ENCODE assay signal across 31 cellular contexts in genomic region chr5:103589416-103590175, GRCh38. TPM values are rescaled to one million over a fixed set of nuclear protein-coding genes. Genes with fewer than 3 reads are reported as not detected.
DNase-seq lines count a peak whose midpoint lies in the region; ATAC-seq, FAIRE-seq and TF ChIP-seq lines count a peak whose summit lies in the region.
"Had no signal": no experiment of that assay in that cellular context is flagged by ENCODE, and none has a peak within 500 bp of the region (broad histone marks: within the 10 kb centered on the region; RNA-seq: fewer than 3 reads in every experiment).

No MANE protein-coding gene starts in this region.

- H3K36me3 ChIP-seq in HCT116 (ENCODE audit: control insufficient read depth in 1 of 2, insufficient read depth in 2 of 2, low read length in 2 of 2) (no peaks in the 10 kb centered on the region), K562 (ENCODE audit: control insufficient read depth, insufficient read depth, low read length) (no peaks in the 10 kb centered on the region), upper lobe of left lung (no peaks in the 10 kb centered on the region)
- H3K36me3 ChIP-seq: neural progenitor cell, sigmoid colon, vagina had no signal

- no peaks in the 10 kb centered on the region for H3K9me2 ChIP-seq in HCT116 (ENCODE audit: insufficient read depth)

- DNase-seq in A549 (ENCODE audit: low read depth in 1 of 2, low spot score in 1 of 2) = no peak
- DNase-seq in HCT116 (ENCODE audit: low read depth, low spot score) = no peak
- no peak for DNase-seq in K562 (ENCODE audit: extremely low read depth in 1 of 4, low spot score in 3 of 4)
- DNase-seq in iris pigment epithelial cell (ENCODE audit: low read depth) = peak; percentile 55
- no peak for DNase-seq in HFFc6
- DNase-seq in activated CD4-positive, CD25-positive, alpha-beta regulatory T cell (lab: John Stamatoyannopoulos, UW) = no peak
- DNase-seq in upper lobe of left lung = no peak
- DNase-seq in posterior cingulate gyrus = no peak
- DNase-seq: activated B cell treated with CpG ODN at 0.5 μM for 24 hours; activated CD8-positive, alpha-beta memory T cell treated with anti-CD3 and anti-CD28 coated beads, Interleukin-2, amount 10 ng/mL, durations not matched to agents 7 days and 5 days; activated naive CD8-positive, alpha-beta T cell treated with anti-CD3 and anti-CD28 coated beads, Interleukin-2, amount 50 U/mL, for 24 hours; activated T-cell treated with anti-CD3 and anti-CD28 coated beads, Interleukin-2, amount 50 U/mL, for 48 hours; CD8-positive, alpha-beta memory T cell; cortex of kidney; effector memory CD8-positive, alpha-beta T cell; erythroblast; GDM1; H7; hypothalamus; immature natural killer cell; NCI-H1694; NCI-H524; sigmoid colon; stimulated activated CD4-positive, alpha-beta T cell treated with anti-CD3 and anti-CD28 coated beads, Interleukin-15, amount 100 ng/mL, for 24 hours; stimulated activated naive CD8-positive, alpha-beta T cell treated with anti-CD3 and anti-CD28 coated beads, Interleukin-15, Interleukin-2, amounts not matched to agents 100 U/mL and 50 U/mL, for 24 hours had no signal

- H3K9ac ChIP-seq in HCT116 (ENCODE audit: low read length) = no peak overlapping the region
- H3K9ac ChIP-seq in K562 (ENCODE audit: insufficient read depth in 1 of 2, low read depth in 2 of 2, low read length in 2 of 2) = no peak overlapping the region
- H3K9ac ChIP-seq: neural progenitor cell had no signal

- H3K4me2 ChIP-seq in A549 = no peak overlapping the region
- peak overlapping the region; percentile 15; the same call in 1 of the 2 replicates for H3K4me2 ChIP-seq in HCT116 (ENCODE audit: low read length)
- no peak overlapping the region for H3K4me2 ChIP-seq in K562 (ENCODE audit: insufficient read depth, low read length)
- H3K4me2 ChIP-seq: neural progenitor cell had no signal

- H3K4me3 ChIP-seq in A549 = no peak overlapping the region
- no peak overlapping the region for H3K4me3 ChIP-seq in HCT116 (replicated peaks in 1 of 2; ENCODE audit: low read depth in 1 of 2, low read length in 2 of 2)
- H3K4me3 ChIP-seq in K562 = no peak overlapping the region
- no peak overlapping the region for H3K4me3 ChIP-seq in upper lobe of left lung
- H3K4me3 ChIP-seq: neural progenitor cell, sigmoid colon, vagina had no signal

- H3K27me3 Mint-ChIP-seq in HFFc6 (ENCODE audit: insufficient read depth) = peaks cover 2% of the 10 kb centered on the region; the same call in 1 of the 2 replicates
- H3K27me3 Mint-ChIP-seq: activated B cell treated with CpG ODN at 0.5 μM for 24 hours; activated CD8-positive, alpha-beta memory T cell treated with anti-CD3 and anti-CD28 coated beads, Interleukin-2, amount 10 ng/mL, durations not matched to agents 7 days and 5 days; activated naive CD8-positive, alpha-beta T cell treated with anti-CD3 and anti-CD28 coated beads, Interleukin-2, amount 50 U/mL, for 24 hours; CD8-positive, alpha-beta memory T cell; effector memory CD8-positive, alpha-beta T cell had no signal

- no peaks in the 10 kb centered on the region for H3K9me3 Mint-ChIP-seq in HFFc6
- H3K9me3 Mint-ChIP-seq: activated B cell treated with CpG ODN at 0.5 μM for 24 hours; activated naive CD8-positive, alpha-beta T cell treated with anti-CD3 and anti-CD28 coated beads, Interleukin-2, amount 50 U/mL, for 24 hours; effector memory CD8-positive, alpha-beta T cell; neural progenitor cell had no signal

- H3K9me3 ChIP-seq in A549 (no peaks in the 10 kb centered on the region), HCT116 (ENCODE audit: control insufficient read depth in 1 of 2, insufficient read depth in 1 of 2, low read depth in 1 of 2, low read length in 2 of 2) (no peaks in the 10 kb centered on the region), K562 (replicated peaks; ENCODE audit: control insufficient read depth, insufficient read depth, low read depth, low read length) (no peaks in the 10 kb centered on the region), upper lobe of left lung (no peaks in the 10 kb centered on the region)
- H3K9me3 ChIP-seq: sigmoid colon, vagina had no signal

- H3K27me3 ChIP-seq in HCT116 (ENCODE audit: insufficient read depth, low read length) = no peaks in the 10 kb centered on the region
- H3K27me3 ChIP-seq in K562 (ENCODE audit: control insufficient read depth in 2 of 2, insufficient read depth in 2 of 2, low read length in 2 of 2) = no peaks in the 10 kb centered on the region
- no peaks in the 10 kb centered on the region for H3K27me3 ChIP-seq in upper lobe of left lung
- H3K27me3 ChIP-seq: neural progenitor cell, sigmoid colon, vagina had no signal

- H2AFZ ChIP-seq in HCT116 (ENCODE audit: low read depth, low read length, poor library complexity, severe bottlenecking) (peak overlapping the region; percentile 47), K562 (ENCODE audit: low read depth, low read length) (peak overlapping the region; percentile 47; the same call in 1 of the 2 replicates)
- H2AFZ ChIP-seq: neural progenitor cell had no signal

- BruUV-seq in HCT116 (replicated peaks; lab: Mats Ljungman, UMichigan) = no TSS peak
- no TSS peak for BruUV-seq in K562 (replicated peaks; lab: Mats Ljungman, UMichigan)

- no peak for TF ChIP-seq POLR2A in A549 (IDR thresholded peaks at IDR 0.05; ENCODE audit: low read length)
- no peak for TF ChIP-seq POLR2A in HCT116 (IDR thresholded peaks at IDR 0.05; ENCODE audit: borderline replicate concordance, extremely low read depth, insufficient read depth, insufficient read length)
- no peak for TF ChIP-seq POLR2A in K562 (conservative IDR thresholded peaks at IDR 0.05)
- no peak for TF ChIP-seq POLR2A in upper lobe of left lung (IDR thresholded peaks at IDR 0.05)

- no peaks in the 10 kb centered on the region for H4K20me1 ChIP-seq in HCT116 (ENCODE audit: insufficient read depth)
- H4K20me1 ChIP-seq in K562 (replicated peaks; ENCODE audit: control insufficient read depth, insufficient read depth, low read length) = no peaks in the 10 kb centered on the region

- no peak overlapping the region for H3K4me3 Mint-ChIP-seq in HFFc6
- H3K4me3 Mint-ChIP-seq: activated B cell treated with CpG ODN at 0.5 μM for 24 hours; activated CD8-positive, alpha-beta memory T cell treated with anti-CD3 and anti-CD28 coated beads, Interleukin-2, amount 10 ng/mL, durations not matched to agents 7 days and 5 days; activated naive CD8-positive, alpha-beta T cell treated with anti-CD3 and anti-CD28 coated beads, Interleukin-2, amount 50 U/mL, for 24 hours; CD8-positive, alpha-beta memory T cell; effector memory CD8-positive, alpha-beta T cell; immature natural killer cell; neural progenitor cell had no signal

- ATAC-seq in A549 (no peak), HCT116 (no peak), K562 (no peak; the same call in 2 of the 3 replicates), upper lobe of left lung (ENCODE audit: low FRiP score in 2 of 2) (no peak)
- ATAC-seq: activated CD8-positive, alpha-beta memory T cell treated with anti-CD3 and anti-CD28 coated beads, Interleukin-2, amount 10 ng/mL, durations not matched to agents 7 days and 5 days; activated naive CD8-positive, alpha-beta T cell treated with anti-CD3 and anti-CD28 coated beads, Interleukin-2, amount 50 U/mL, for 24 hours; effector memory CD8-positive, alpha-beta T cell; Panc1; stimulated activated naive CD8-positive, alpha-beta T cell treated with anti-CD3 and anti-CD28 coated beads, Interleukin-15, Interleukin-2, amounts not matched to agents 100 U/mL and 50 U/mL, for 24 hours had no signal

- TF ChIP-seq CTCF in A549 (IDR thresholded peaks at IDR 0.05) (no peak), HCT116 (IDR thresholded peaks at IDR 0.05 in 2 of 3, conservative IDR thresholded peaks at IDR 0.05 in 1 of 3; ENCODE audit: borderline replicate concordance in 1 of 3, insufficient read depth in 1 of 3, low read depth in 2 of 3, low read length in 2 of 3) (no peak), K562 (IDR thresholded peaks at IDR 0.05 in 2 of 3, conservative IDR thresholded peaks at IDR 0.05 in 1 of 3; ENCODE audit: insufficient read depth in 2 of 3, low read depth in 1 of 3, low read length in 3 of 3) (no peak), HFFc6 (IDR thresholded peaks at IDR 0.05) (no peak), upper lobe of left lung (IDR thresholded peaks at IDR 0.05) (no peak)

- in situ Hi-C loops in K562 (cut with MboI) = loop anchor here (10.0 kb wide), 1 partner anchor 585 kb away; no protein-coding TSS in a partner anchor

- no peaks in the 10 kb centered on the region for H3K79me2 ChIP-seq in HCT116 (ENCODE audit: insufficient read depth, low read length)
- H3K79me2 ChIP-seq in K562 (ENCODE audit: control insufficient read depth, insufficient read depth, low read length) = no peaks in the 10 kb centered on the region

- H3K27ac Mint-ChIP-seq in HFFc6 = no peak overlapping the region
- H3K27ac Mint-ChIP-seq: activated B cell treated with CpG ODN at 0.5 μM for 24 hours; activated CD8-positive, alpha-beta memory T cell treated with anti-CD3 and anti-CD28 coated beads, Interleukin-2, amount 10 ng/mL, durations not matched to agents 7 days and 5 days; activated naive CD8-positive, alpha-beta T cell treated with anti-CD3 and anti-CD28 coated beads, Interleukin-2, amount 50 U/mL, for 24 hours; CD8-positive, alpha-beta memory T cell; effector memory CD8-positive, alpha-beta T cell; immature natural killer cell; neural progenitor cell; progenitor cell of endocrine pancreas had no signal

- no peaks in the 10 kb centered on the region for H3K4me1 Mint-ChIP-seq in HFFc6 (ENCODE audit: low read depth)
- H3K4me1 Mint-ChIP-seq: activated B cell treated with CpG ODN at 0.5 μM for 24 hours; activated CD8-positive, alpha-beta memory T cell treated with anti-CD3 and anti-CD28 coated beads, Interleukin-2, amount 10 ng/mL, durations not matched to agents 7 days and 5 days; activated naive CD8-positive, alpha-beta T cell treated with anti-CD3 and anti-CD28 coated beads, Interleukin-2, amount 50 U/mL, for 24 hours; CD8-positive, alpha-beta memory T cell; immature natural killer cell; neural progenitor cell had no signal

- POLR2A ChIA-PET in A549 (lab: Yijun Ruan, JAX) = no interaction called here
- POLR2A ChIA-PET in HCT116 (lab: Charles Lee) = no interaction called here
- POLR2A ChIA-PET in K562 (lab: Yijun Ruan, JAX) = interaction anchor here (0.9 kb wide), 1 partner anchor 13 kb away, joined by 3 read pairs; no protein-coding TSS in a partner anchor

- CTCF ChIA-PET in A549 (lab: Yijun Ruan, JAX) = no interaction called here
- CTCF ChIA-PET in HCT116 (lab: Charles Lee) = interaction anchor here (1.4 kb wide), 1 partner anchor 590 kb away, joined by 4 read pairs; no protein-coding TSS in a partner anchor
- CTCF ChIA-PET in K562 (lab: Yijun Ruan, JAX; ENCODE audit: low intra/inter-chr PET ratio) = no interaction called here

- H3K27ac ChIP-seq in A549 (no peak overlapping the region), HCT116 (ENCODE audit: low read depth, low read length) (no peak overlapping the region), K562 (ENCODE audit: extremely low read depth, low read depth, low read length) (no peak overlapping the region), upper lobe of left lung (no peak overlapping the region)
- H3K27ac ChIP-seq: neural progenitor cell, sigmoid colon, vagina had no signal

- no peak for TF ChIP-seq RAD21 in A549 (conservative IDR thresholded peaks at IDR 0.05 in 1 of 2, IDR thresholded peaks at IDR 0.05 in 1 of 2)
- TF ChIP-seq RAD21 in HCT116 (IDR thresholded peaks at IDR 0.05; ENCODE audit: low read depth) = no peak
- TF ChIP-seq RAD21 in K562 (CRISPR knock-in tag; conservative IDR thresholded peaks at IDR 0.05 in 1 of 2, IDR thresholded peaks at IDR 0.05 in 1 of 2) = no peak

- TF ChIP-seq EP300 in A549 (IDR thresholded peaks at IDR 0.05) = no peak
- no peak for TF ChIP-seq EP300 in K562 (IDR thresholded peaks at IDR 0.05; ENCODE audit: low read length)
- TF ChIP-seq EP300 in upper lobe of left lung (IDR thresholded peaks at IDR 0.05) = no peak

- FAIRE-seq in A549 (lab: Jason Lieb, UNC) = no peak
- FAIRE-seq in K562 (lab: Jason Lieb, UNC) = no peak
- FAIRE-seq: A204.1, bronchial epithelial cell had no signal

- no peaks in the 10 kb centered on the region for H3K36me3 Mint-ChIP-seq in HFFc6 (ENCODE audit: low read depth)
- H3K36me3 Mint-ChIP-seq: activated CD8-positive, alpha-beta memory T cell treated with anti-CD3 and anti-CD28 coated beads, Interleukin-2, amount 10 ng/mL, durations not matched to agents 7 days and 5 days; CD8-positive, alpha-beta memory T cell; immature natural killer cell; neural progenitor cell had no signal

- WGBS in A549 (ENCODE audit: missing lambda C conversion rate) = 57% methylated on average over 6 of the region's 6 CpGs
- 14% methylated on average over 5 of the region's 6 CpGs for WGBS in K562 (ENCODE audit: insufficient coverage, low coverage, missing lambda C conversion rate)
- WGBS in upper lobe of left lung, 2 donors = 73 to 85% methylated on average over 6 of the region's 6 CpGs

- intact Hi-C loops in HCT116 (cut with micrococcal nuclease) (loop anchor here (10.0 kb wide), 1 partner anchor 825 kb away; no protein-coding TSS in a partner anchor), K562 (cut with micrococcal nuclease) (loop anchor here (5.0 to 10.0 kb wide), 3 partner anchors 118 to 495 kb away; no protein-coding TSS in a partner anchor), posterior cingulate gyrus (cut with DNase I) (loop anchor here (5.0 kb wide), 1 partner anchor 218 kb away; no protein-coding TSS in a partner anchor)

- H3K4me1 ChIP-seq in A549 = no peaks in the 10 kb centered on the region
- H3K4me1 ChIP-seq in HCT116 (ENCODE audit: control insufficient read depth in 1 of 2, insufficient read depth in 2 of 2, low read length in 2 of 2) = peaks cover 0 to 6% of the 10 kb centered on the region in 2 experiments; a peak in 1 of 4 replicates
- no peaks in the 10 kb centered on the region for H3K4me1 ChIP-seq in K562 (replicated peaks in 1 of 2; ENCODE audit: control insufficient read depth in 2 of 2, insufficient read depth in 2 of 2, low read length in 2 of 2)
- H3K4me1 ChIP-seq in upper lobe of left lung = no peaks in the 10 kb centered on the region
- H3K4me1 ChIP-seq: neural progenitor cell, sigmoid colon, vagina had no signal

- no peaks in the 10 kb centered on the region for H3K9me1 ChIP-seq in K562 (ENCODE audit: control insufficient read depth, insufficient read depth, low read length)

- RAD21 ChIA-PET in HCT116 (lab: Charles Lee; ENCODE audit: low non-redundant PET in 1 of 2, low total read pairs in 2 of 2, uncharacterized antibody in 2 of 2, unreplicated experiment in 2 of 2) = no interaction called here

RNA-seq across cellular contexts. Expression of gene NUDT12, which starts 27.0 kb away (rescaled TPM):
- polyA plus RNA-seq in A549 (2011; rRNA removed) (5.1 and 6.2 TPM in 2 replicates), A549 (2017; fragmentation: RNase III; extraction: RNeasy Plus Mini Kit Qiagen cat#74134 plus additional on column Dnase treatment) (2.5 to 3.1 TPM (median 3.1 TPM) in 3 replicates), K562 (2011; rRNA removed) (19.6 and 27.2 TPM in 2 replicates), K562 (2014; fragmentation: Illumina TruSeq; extraction: Trizol) (18.3 and 18.5 TPM in 2 replicates), K562 (2014; fragmentation: Nextera tagmentation; extraction: Ambion mirVana) (10 to 100 TPM; 21.0 to 21.5 TPM), K562 (2014; rRNA removed) (10.9 and 12.2 TPM in 2 replicates)
- 0.49 and 0.62 TPM in 2 replicates for polyA plus RNA-seq in A549 (2012; cell fraction: cytosol; rRNA removed)
- polyA plus RNA-seq in A549 (2012; cell fraction: nucleus; rRNA removed) = 0.64 and 0.93 TPM in 2 replicates
- polyA minus RNA-seq in A549 (2011; rRNA and poly(A)+ RNA removed) = 0.92 and 1.1 TPM in 2 replicates
- total RNA-seq in HCT116 (2021; ENCODE audit: unreplicated experiment) (15.8 TPM), K562 (2014; rRNA removed) (9.7 and 10.9 TPM in 2 replicates), K562 (2014; rRNA removed; fragmentation: Illumina TruSeq; extraction: Trizol) (22.4 and 24.4 TPM in 2 replicates), K562 (2015; rRNA removed; fragmentation: Illumina TruSeq; extraction: Trizol) (16.8 and 18.1 TPM in 2 replicates), K562 (2021) (15.5 and 17.6 TPM in 2 replicates), upper lobe of left lung (10 to 100 TPM in 3 of 6 donors, 1 to 10 TPM in 3; 3.2 to 25.1 (median 12.4) TPM)
- polyA plus RNA-seq in HCT116 (2012) = 3.6 and 5.4 TPM in 2 replicates
- total RNA-seq in K562 (2011; cell fraction: chromatin; rRNA removed; ENCODE audit: low replicate concordance) = 9.3 and 41.7 TPM in 2 replicates
- total RNA-seq in K562 (2011; cell fraction: nucleolus; rRNA removed) = 5.3 and 9.1 TPM in 2 replicates
- 7.8 and 9.3 TPM in 2 replicates for total RNA-seq in K562 (2011; cell fraction: nucleoplasm; rRNA removed)
- polyA plus RNA-seq in K562 (2011; cell fraction: cytosol; rRNA removed) = 2.0 and 5.5 TPM in 2 replicates
- 14.0 and 25.7 TPM in 2 replicates for polyA plus RNA-seq in K562 (2011; cell fraction: nucleus; rRNA removed)
- 10.9 and 11.2 TPM in 2 replicates for polyA plus RNA-seq in K562 (2012)
- polyA minus RNA-seq in K562 (2011; rRNA and poly(A)+ RNA removed) = 17.7 and 19.5 TPM in 2 replicates
- polyA minus RNA-seq in K562 (2011; cell fraction: cytosol; rRNA and poly(A)+ RNA removed) = 4.6 and 7.7 TPM in 2 replicates
- 11.0 and 17.7 TPM in 2 replicates for polyA minus RNA-seq in K562 (2011; cell fraction: nucleus; rRNA and poly(A)+ RNA removed)
- 1 to 10 TPM; 6.1 to 9.9 (median 9.0) TPM for total RNA-seq in HFFc6 (2021; fragmentation: NEBNext Ultra II Directional; extraction: Animal tissue kit (Norgen Biotek cat#: 25700))
- polyA plus RNA-seq: CD8-positive, alpha-beta memory T cell had no signal

Comparison
In these comparisons a context has a peak if more than half of its experiments do, and no peak if none do; other contexts are left out.
1. Of the 35 proteins assayed by ChIP-seq in both K562 and A549: peak only in K562: none; only in A549: MAFK; in both: none; in neither: 34.